In the genomic region with DNA sequence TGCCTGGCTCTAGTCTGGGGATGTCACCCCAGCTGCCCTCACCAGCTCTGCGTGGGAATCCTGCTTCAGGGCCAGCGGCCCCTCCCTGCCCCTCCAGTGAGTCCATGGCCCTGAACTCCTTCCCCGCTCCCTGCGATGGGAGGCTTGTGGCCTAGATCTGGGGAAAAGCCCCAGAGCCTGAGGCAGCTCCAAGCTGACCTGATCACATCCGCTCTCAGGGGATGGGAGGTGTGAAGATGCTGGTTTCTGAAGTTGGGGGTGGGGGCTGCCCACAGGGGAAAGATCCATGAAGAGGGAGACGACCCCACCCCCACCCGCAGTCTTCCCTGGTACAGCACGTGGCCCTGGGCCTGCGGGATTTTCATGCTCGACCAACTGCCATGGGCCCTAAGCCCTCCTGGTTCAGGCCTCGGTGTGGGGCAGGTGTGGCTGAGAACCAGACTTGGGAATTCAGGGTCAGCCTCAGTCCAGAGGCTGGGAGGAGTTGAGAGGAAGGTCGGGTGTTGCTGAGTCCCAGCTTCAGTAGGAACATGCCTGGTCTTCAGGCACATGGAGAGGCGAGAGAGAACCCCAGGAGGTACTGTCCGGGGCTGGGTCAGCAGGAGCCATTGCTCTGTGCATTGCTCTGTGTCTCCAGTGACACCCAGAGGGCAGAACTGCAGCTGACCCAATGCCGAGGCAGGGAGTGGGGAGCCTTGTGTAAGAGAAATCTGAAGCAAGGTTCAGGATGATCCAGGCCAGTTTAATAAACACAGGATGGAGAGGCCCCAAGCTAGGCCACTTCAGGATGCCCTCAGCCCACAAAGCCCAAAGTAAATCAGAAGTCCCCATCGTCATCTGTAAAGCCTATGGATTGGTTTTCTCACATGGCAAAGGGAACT, we compare ENCODE assay signal across 14 cellular contexts.
DNase-seq lines count a peak whose midpoint lies in the region; ATAC-seq, FAIRE-seq and TF ChIP-seq lines count a peak whose summit lies in the region.
"Had no signal": no experiment of that assay in that cellular context is flagged by ENCODE, and none has a peak within 500 bp of the region (broad histone marks: within the 10 kb centered on the region; RNA-seq: fewer than 3 reads in every experiment).

No MANE protein-coding gene starts in this region.

- POLR2A ChIA-PET in A549 (lab: Yijun Ruan, JAX) = interaction anchor here (0.6 kb wide), 1 partner anchor 461 kb away, joined by 4 read pairs; no protein-coding TSS in a partner anchor

- H3K4me3 ChIP-seq in A549 = no peak overlapping the region
- no peak overlapping the region for H3K4me3 ChIP-seq in body of pancreas
- no peak overlapping the region for H3K4me3 ChIP-seq in right lobe of liver
- H3K4me3 ChIP-seq: dorsolateral prefrontal cortex, uterus had no signal

- no peak for TF ChIP-seq EP300 in A549 (IDR thresholded peaks at IDR 0.05)

- H3K9me3 ChIP-seq in A549 = no peaks in the 10 kb centered on the region
- H3K9me3 ChIP-seq in body of pancreas = no peaks in the 10 kb centered on the region
- H3K9me3 ChIP-seq in right lobe of liver = no peaks in the 10 kb centered on the region
- H3K9me3 ChIP-seq: uterus had no signal

- TF ChIP-seq POLR2A in A549 (IDR thresholded peaks at IDR 0.05; ENCODE audit: low read length) (no peak), body of pancreas (IDR thresholded peaks at IDR 0.05) (no peak), right lobe of liver (IDR thresholded peaks at IDR 0.05) (no peak)

- DNase-seq in A549 (ENCODE audit: low read depth in 1 of 2, low spot score in 1 of 2) (peak in 1 of 2 experiments; percentile 45), GM13977 (ENCODE audit: low spot score) (no peak), body of pancreas (no peak), right lobe of liver (peak in 1 of 3 donors; percentile 47), HPDE6-E6E7 (ENCODE audit: extremely low spot score) (no peak), MV-4-11 (lab: John Stamatoyannopoulos, UW) (no peak), D721Med (ENCODE audit: insufficient read length, low spot score) (no peak), SKM-1 (lab: John Stamatoyannopoulos, UW; ENCODE audit: unreplicated experiment) (no peak)
- DNase-seq: dorsolateral prefrontal cortex; Karpas-422; stimulated activated CD4-positive, alpha-beta T cell treated with anti-CD3 and anti-CD28 coated beads, Interleukin-15, amount 100 ng/mL, for 24 hours; uterus had no signal

- FAIRE-seq in A549 (lab: Jason Lieb, UNC) (no peak), D721Med (lab: Jason Lieb, UNC) (no peak)
- FAIRE-seq: RCC 7860 had no signal

- TF ChIP-seq CTCF in A549 (IDR thresholded peaks at IDR 0.05) (peak; percentile 37), GM13977 (IDR thresholded peaks at IDR 0.05; ENCODE audit: extremely low read depth, insufficient read depth, missing control alignments) (peak; percentile 57), body of pancreas (IDR thresholded peaks at IDR 0.05) (peak in 3 of 7 experiments; percentile 3 to 24 (median 19)), right lobe of liver (IDR thresholded peaks at IDR 0.05) (peak; percentile 3 to 24 (median 7)), D721Med (IDR thresholded peaks at IDR 0.05; ENCODE audit: insufficient read depth, missing control alignments) (no peak)

- intact Hi-C loops in body of pancreas (cut with DNase I) (no loop called here), right lobe of liver (cut with DNase I) (no loop called here)

- H3K27ac ChIP-seq in A549 (peak overlapping the region in 1 of 2 experiments; percentile 23; a peak in 1 of 6 replicates), body of pancreas (no peak overlapping the region), right lobe of liver (no peak overlapping the region)
- H3K27ac ChIP-seq: dorsolateral prefrontal cortex had no signal

- no peaks in the 10 kb centered on the region for H3K36me3 ChIP-seq in body of pancreas (replicated peaks in 1 of 2; ENCODE audit: insufficient read depth in 1 of 2, low read depth in 2 of 2)
- no peaks in the 10 kb centered on the region for H3K36me3 ChIP-seq in right lobe of liver
- H3K36me3 ChIP-seq: uterus had no signal

- WGBS in A549 (ENCODE audit: missing lambda C conversion rate) = 64% methylated on average over 14 of the region's 16 CpGs
- WGBS in body of pancreas, 2 donors = 72 to 73% methylated on average over 10 to 14 of the region's 16 CpGs
- 36% methylated on average over 4 of the region's 16 CpGs for WGBS in right lobe of liver (ENCODE audit: insufficient coverage, low coverage, low lambda C conversion rate, missing lambda C conversion rate)

- H3K27me3 ChIP-seq in body of pancreas = no peaks in the 10 kb centered on the region
- H3K27me3 ChIP-seq in right lobe of liver = no peaks in the 10 kb centered on the region
- H3K27me3 ChIP-seq: dorsolateral prefrontal cortex, uterus had no signal

- CTCF ChIA-PET in A549 (lab: Yijun Ruan, JAX) = interaction anchor here (0.7 to 13.6 kb wide), 9 partner anchors 10 to 527 kb away, joined by 3 to 191 read pairs (median 5); no protein-coding TSS in a partner anchor

- H3K4me2 ChIP-seq in A549 = no peak overlapping the region

- TF ChIP-seq RAD21 in A549 (conservative IDR thresholded peaks at IDR 0.05 in 1 of 2, IDR thresholded peaks at IDR 0.05 in 1 of 2) = peak; percentile 59 to 64

- in situ Hi-C loops in GM13977 (cut with MboI; ENCODE audit: low pct_unique_long_range_greater_than_20kb, low sequenced_read_pairs, unreplicated experiment) = no loop called here

- ATAC-seq in A549 = peak; percentile 75 to 84
- peak; percentile 35 for ATAC-seq in body of pancreas
- ATAC-seq in right lobe of liver = peak; percentile 21 to 57 (median 42)
- ATAC-seq: CD8-positive, alpha-beta T cell had no signal

- H3K4me1 ChIP-seq in A549 (no peaks in the 10 kb centered on the region), body of pancreas (no peaks in the 10 kb centered on the region), right lobe of liver (no peaks in the 10 kb centered on the region)

TF ChIP-seq in A549, 52 proteins besides CTCF, POLR2A, EP300 and RAD21:
- TF ChIP-seq ZSCAN20 (CRISPR knock-in tag; IDR thresholded peaks at IDR 0.05) (no peak), SMC3 (IDR thresholded peaks at IDR 0.05) (peak; percentile 34; the same call in 2 of the 3 replicates)
